Comparison of ENCODE assay signal across 8 cellular contexts in the genomic region with DNA sequence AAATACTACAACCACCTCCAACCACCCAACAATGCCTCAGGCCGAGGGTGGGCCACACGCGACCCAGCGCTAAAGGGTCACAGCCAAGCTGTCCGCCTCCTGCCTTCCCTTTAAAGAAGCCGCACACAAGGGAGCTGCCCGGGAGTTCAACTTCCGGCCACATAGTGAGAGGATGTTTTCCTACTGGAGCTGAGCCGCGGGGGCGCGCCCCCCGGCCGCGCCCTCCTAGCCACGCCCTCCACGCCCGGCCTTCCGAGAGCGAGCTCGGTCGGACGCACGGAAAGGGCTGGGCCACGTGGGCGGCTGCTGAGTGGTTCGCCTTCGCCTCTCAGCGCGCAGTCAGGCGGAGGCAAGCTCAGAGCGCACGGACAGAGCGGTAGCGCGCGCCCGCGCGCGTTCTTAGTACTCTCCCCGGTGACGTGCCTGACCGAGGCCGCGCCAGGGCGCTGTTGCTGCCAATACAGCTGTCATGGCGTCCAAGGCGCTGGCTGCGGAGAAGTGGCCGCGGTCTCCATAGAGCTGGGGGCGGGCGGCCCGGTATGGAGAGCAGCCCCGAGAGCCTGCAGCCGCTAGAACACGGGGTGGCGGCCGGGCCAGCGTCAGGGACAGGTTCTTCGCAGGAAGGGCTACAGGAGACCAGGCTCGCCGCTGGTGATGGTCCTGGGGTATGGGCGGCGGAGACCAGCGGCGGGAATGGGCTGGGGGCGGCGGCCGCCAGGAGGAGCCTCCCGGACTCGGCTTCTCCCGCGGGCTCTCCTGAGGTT. TPM values are rescaled to one million over a fixed set of nuclear protein-coding genes. Genes with fewer than 3 reads are reported as not detected.
DNase-seq lines count a peak whose midpoint lies in the region; ATAC-seq, FAIRE-seq and TF ChIP-seq lines count a peak whose summit lies in the region.

A gene with protein sequence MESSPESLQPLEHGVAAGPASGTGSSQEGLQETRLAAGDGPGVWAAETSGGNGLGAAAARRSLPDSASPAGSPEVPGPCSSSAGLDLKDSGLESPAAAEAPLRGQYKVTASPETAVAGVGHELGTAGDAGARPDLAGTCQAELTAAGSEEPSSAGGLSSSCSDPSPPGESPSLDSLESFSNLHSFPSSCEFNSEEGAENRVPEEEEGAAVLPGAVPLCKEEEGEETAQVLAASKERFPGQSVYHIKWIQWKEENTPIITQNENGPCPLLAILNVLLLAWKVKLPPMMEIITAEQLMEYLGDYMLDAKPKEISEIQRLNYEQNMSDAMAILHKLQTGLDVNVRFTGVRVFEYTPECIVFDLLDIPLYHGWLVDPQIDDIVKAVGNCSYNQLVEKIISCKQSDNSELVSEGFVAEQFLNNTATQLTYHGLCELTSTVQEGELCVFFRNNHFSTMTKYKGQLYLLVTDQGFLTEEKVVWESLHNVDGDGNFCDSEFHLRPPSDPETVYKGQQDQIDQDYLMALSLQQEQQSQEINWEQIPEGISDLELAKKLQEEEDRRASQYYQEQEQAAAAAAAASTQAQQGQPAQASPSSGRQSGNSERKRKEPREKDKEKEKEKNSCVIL (plus strand): TSS at position 446 of the 764 bp plus-strand sequence. CDS start 94 bp downstream, at position 540.

- H3K4me3 ChIP-seq in HepG2 (replicated peaks in 1 of 3; ENCODE audit: insufficient read depth in 1 of 3, low read depth in 2 of 3, low read length in 3 of 3) = peak within 1 kb of the TSS; percentile 81 to 94 (median 94)

- H4K20me1 ChIP-seq in HepG2 (ENCODE audit: insufficient read depth, low read length) = peaks cover 5% of the 10 kb centered on the region; the same call in 1 of the 2 replicates

- peak; percentile 93 for ATAC-seq in CD4-positive, alpha-beta T cell (ENCODE audit: poor library complexity)
- ATAC-seq in GM19397 (IDR thresholded peaks at IDR 0.05; ENCODE audit: unreplicated experiment) (peak; percentile 95), HG03571 (IDR thresholded peaks at IDR 0.05; ENCODE audit: unreplicated experiment) (peak; percentile 92), HepG2 (peak; percentile 96)

- POLR2A ChIA-PET in CD4-positive, alpha-beta T cell (lab: Charles Lee) = interaction anchor here (0.6 to 8.4 kb wide), 25 partner anchors 10 to 918 kb away, joined by 3 to 179 read pairs (median 4); a partner anchor contains a TSS
- POLR2A ChIA-PET in HepG2 (lab: Yijun Ruan, JAX) = interaction anchor here (0.7 to 2.7 kb wide), 37 partner anchors 9 to 602 kb away, joined by 3 to 111 read pairs (median 6); a partner anchor contains a TSS

- H3K27me3 ChIP-seq in CD4-positive, alpha-beta T cell (ENCODE audit: control insufficient read depth, insufficient read depth, low read length) = no peaks in the 10 kb centered on the region
- H3K27me3 ChIP-seq in HepG2 (ENCODE audit: control insufficient read depth in 1 of 2, insufficient read depth in 2 of 2, low read length in 2 of 2) = no peaks in the 10 kb centered on the region; a peak in 1 of 5 replicates

- peak; percentile 86 to 94 (median 90) for DNase-seq in CD4-positive, alpha-beta T cell
- DNase-seq in NCI-H82 (lab: John Stamatoyannopoulos, UW) (peak; percentile 99), dermis blood vessel endothelial cell (peak; percentile 99), HepG2 (ENCODE audit: low spot score) (peak; percentile 96)
- DNase-seq in activated CD4-positive, alpha-beta T cell treated with anti-CD3 and anti-CD28 coated beads, Interleukin-2, amount 50 U/mL, for 48 hours = peak; percentile 93 to 96
- peak; percentile 94 for DNase-seq in stimulated activated CD4-positive, alpha-beta T cell treated with anti-CD3 and anti-CD28 coated beads, Interleukin-4, amount 100 ng/mL, for 1 hour

- TF ChIP-seq EP300 in HepG2 (IDR thresholded peaks at IDR 0.05; ENCODE audit: low read depth in 2 of 2, low read length in 2 of 2) (peak in 1 of 2 experiments; percentile 41; a peak in 1 of 4 replicates), HepG2 (CRISPR knock-in tag; IDR thresholded peaks at IDR 0.05; ENCODE audit: borderline replicate concordance) (no peak)

- FAIRE-seq in HepG2 (lab: Jason Lieb, UNC) = peak; percentile 88

- H3K4me1 Mint-ChIP-seq in CD4-positive, alpha-beta T cell (ENCODE audit: low read depth) = peaks cover 20% of the 10 kb centered on the region

- H3K36me3 ChIP-seq in HepG2 (replicated peaks in 1 of 2; ENCODE audit: control insufficient read depth in 1 of 2, insufficient read depth in 2 of 2, low read length in 2 of 2) = peaks cover 0 to under 1% of the 10 kb centered on the region in 2 experiments; a peak in 1 of 5 replicates

- CTCF ChIA-PET in CD4-positive, alpha-beta T cell (lab: Charles Lee) = interaction anchor here (0.6 to 3.5 kb wide), 15 partner anchors 9 to 543 kb away, joined by 3 to 38 read pairs (median 3); a partner anchor contains a TSS
- CTCF ChIA-PET in HepG2 (lab: Yijun Ruan, JAX; ENCODE audit: low intra/inter-chr PET ratio, low total read pairs) = no interaction called here

- peak within 1 kb of the TSS; percentile 55 for H2AFZ ChIP-seq in HepG2 (ENCODE audit: low read length)

- TF ChIP-seq RAD21 in HepG2 (CRISPR knock-in tag; IDR thresholded peaks at IDR 0.05) = no peak; the same call in 1 of the 2 replicates

- H3K4me2 ChIP-seq in HepG2 (ENCODE audit: low read depth, low read length) = peak within 1 kb of the TSS; percentile 87

- H3K27ac ChIP-seq in CD4-positive, alpha-beta T cell (ENCODE audit: low read depth, low read length) = peak within 1 kb of the TSS; percentile 74
- peak within 1 kb of the TSS; percentile 89 for H3K27ac ChIP-seq in HepG2 (ENCODE audit: extremely low read length, insufficient read depth, low read length)

- no peak within 1 kb of the TSS for H3K4me3 Mint-ChIP-seq in CD4-positive, alpha-beta T cell

- 3% methylated on average over 5 of the region's 75 CpGs for WGBS in HepG2 (ENCODE audit: low lambda C conversion rate)

- peaks cover 41% of the 10 kb centered on the region for H3K79me2 ChIP-seq in HepG2 (ENCODE audit: insufficient read depth, low read length)

- H3K36me3 Mint-ChIP-seq in CD4-positive, alpha-beta T cell (ENCODE audit: low read depth) = peaks cover 14% of the 10 kb centered on the region

- H3K9me3 ChIP-seq in CD4-positive, alpha-beta T cell (ENCODE audit: control insufficient read depth, low read length) = no peaks in the 10 kb centered on the region
- no peaks in the 10 kb centered on the region for H3K9me3 ChIP-seq in HepG2 (ENCODE audit: low read length)

- peak within 1 kb of the TSS; percentile 78 for H3K9ac ChIP-seq in HepG2 (ENCODE audit: insufficient read depth, low read depth, low read length)

- no peak for TF ChIP-seq CTCF in CD4-positive, alpha-beta T cell (IDR thresholded peaks at IDR 0.05)
- peak; percentile 74 for TF ChIP-seq CTCF in HepG2 (CRISPR knock-in tag; IDR thresholded peaks at IDR 0.05)

- no peaks in the 10 kb centered on the region for H3K27me3 Mint-ChIP-seq in CD4-positive, alpha-beta T cell

- in situ Hi-C loops in HepG2 (cut with HindIII; ENCODE audit: extremely low pct_ligation_motif_present, low pct_unique_long_range_greater_than_20kb) = no loop called here

- BruUV-seq in HepG2 (replicated peaks; lab: Mats Ljungman, UMichigan) = no TSS peak

- H3K9me3 Mint-ChIP-seq in CD4-positive, alpha-beta T cell = no peaks in the 10 kb centered on the region

- peaks cover 40% of the 10 kb centered on the region for H3K4me1 ChIP-seq in HepG2 (ENCODE audit: insufficient read depth, low read length)

- intact Hi-C loops in CD4-positive, alpha-beta T cell (cut with DNase I, micrococcal nuclease) = loop anchor here (1.0 to 10.0 kb wide), 6 partner anchors 21 to 884 kb away; a partner anchor contains a TSS
- intact Hi-C loops in HepG2 (cut with micrococcal nuclease; ENCODE audit: unreplicated experiment) = loop anchor here (1.0 to 5.0 kb wide), 2 partner anchors 21 to 544 kb away; no protein-coding TSS in a partner anchor

- peak within 1 kb of the TSS; percentile 89 for H3K27ac Mint-ChIP-seq in CD4-positive, alpha-beta T cell

- TF ChIP-seq POLR2A in HepG2 (IDR thresholded peaks at IDR 0.05; ENCODE audit: insufficient read depth in 1 of 2, low read depth in 2 of 2, low read length in 2 of 2) = peak; percentile 81 to 83; a peak in 3 of 4 replicates

TF ChIP-seq in HepG2, 621 proteins besides CTCF, POLR2A, EP300 and RAD21 (continues in another document):
- TF ChIP-seq RXRB (CRISPR knock-in tag; IDR thresholded peaks at IDR 0.05; ENCODE audit: borderline replicate concordance) = peak; percentile 70
- TF ChIP-seq, protein P1, sequence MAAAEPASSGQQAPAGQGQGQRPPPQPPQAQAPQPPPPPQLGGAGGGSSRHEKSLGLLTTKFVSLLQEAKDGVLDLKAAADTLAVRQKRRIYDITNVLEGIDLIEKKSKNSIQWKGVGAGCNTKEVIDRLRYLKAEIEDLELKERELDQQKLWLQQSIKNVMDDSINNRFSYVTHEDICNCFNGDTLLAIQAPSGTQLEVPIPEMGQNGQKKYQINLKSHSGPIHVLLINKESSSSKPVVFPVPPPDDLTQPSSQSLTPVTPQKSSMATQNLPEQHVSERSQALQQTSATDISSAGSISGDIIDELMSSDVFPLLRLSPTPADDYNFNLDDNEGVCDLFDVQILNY (CRISPR knock-in tag; conservative IDR thresholded peaks at IDR 0.05) = no peak

RNA-seq across cellular contexts. Expression of the gene that starts here (rescaled TPM):
- 1 to 10 TPM; 7.5 to 7.7 TPM for total RNA-seq in CD4-positive, alpha-beta T cell
- total RNA-seq in dermis blood vessel endothelial cell = 17.5 and 20.2 TPM in 2 replicates
- 12.6 and 15.6 TPM in 2 replicates for total RNA-seq in HepG2 (2016; rRNA removed; fragmentation: Illumina TruSeq; extraction: Trizol)
- 0.97 and 1.0 TPM in 2 replicates for total RNA-seq in HepG2 (2016; cell fraction: cytosol; rRNA removed; fragmentation: Illumina TruSeq; extraction: Trizol; ENCODE audit: low read depth)
- 11.6 and 15.8 TPM in 2 replicates for total RNA-seq in HepG2 (2016; cell fraction: insoluble cytoplasmic fraction; rRNA removed; fragmentation: Illumina TruSeq; extraction: Trizol)
- 4.3 and 4.8 TPM in 2 replicates for total RNA-seq in HepG2 (2016; cell fraction: membrane; rRNA removed; fragmentation: Illumina TruSeq; extraction: Trizol)
- total RNA-seq in HepG2 (2016; cell fraction: nucleus; rRNA removed; fragmentation: Illumina TruSeq; extraction: Trizol) = 7.8 and 9.8 TPM in 2 replicates
- polyA plus RNA-seq in HepG2 (2011; rRNA removed) = 5.3 and 7.2 TPM in 2 replicates
- polyA plus RNA-seq in HepG2 (2011; cell fraction: cytosol; rRNA removed) = 2.7 and 3.6 TPM in 2 replicates
- polyA plus RNA-seq in HepG2 (2011; cell fraction: nucleus; rRNA removed) = 4.8 and 5.0 TPM in 2 replicates
- 6.3 and 7.5 TPM in 2 replicates for polyA plus RNA-seq in HepG2 (2012)
- polyA plus RNA-seq in HepG2 (2016; cell fraction: cytosol; fragmentation: Illumina TruSeq; extraction: Trizol; ENCODE audit: low read depth) = 0.26 and 0.32 TPM in 2 replicates
- polyA plus RNA-seq in HepG2 (2016; cell fraction: insoluble cytoplasmic fraction; fragmentation: Illumina TruSeq; extraction: Trizol; ENCODE audit: low read depth) = 8.7 and 9.9 TPM in 2 replicates
- 0.96 and 1.4 TPM in 2 replicates for polyA plus RNA-seq in HepG2 (2016; cell fraction: membrane; fragmentation: Illumina TruSeq; extraction: Trizol; ENCODE audit: low read depth)
- 8.1 and 9.1 TPM in 2 replicates for polyA plus RNA-seq in HepG2 (2016; cell fraction: nucleus; fragmentation: Illumina TruSeq; extraction: Trizol; ENCODE audit: insufficient read depth, low read depth)
- 7.7 and 12.1 TPM in 2 replicates for polyA minus RNA-seq in HepG2 (2011; rRNA and poly(A)+ RNA removed; ENCODE audit: low replicate concordance)
- 13.5 and 13.7 TPM in 2 replicates for polyA minus RNA-seq in HepG2 (2011; cell fraction: cytosol; rRNA and poly(A)+ RNA removed)
- 12.0 and 13.6 TPM in 2 replicates for polyA minus RNA-seq in HepG2 (2011; cell fraction: nucleus; rRNA and poly(A)+ RNA removed)

Comparison
In these comparisons a context has a peak if more than half of its experiments do, and no peak if none do; other contexts are left out.
1. Peak in every context shown above with its lines: DNase-seq, ATAC-seq, H3K4me3 ChIP-seq and H3K27ac ChIP-seq.